Comparison of ENCODE assay signal across 33 cellular contexts in the genomic region with DNA sequence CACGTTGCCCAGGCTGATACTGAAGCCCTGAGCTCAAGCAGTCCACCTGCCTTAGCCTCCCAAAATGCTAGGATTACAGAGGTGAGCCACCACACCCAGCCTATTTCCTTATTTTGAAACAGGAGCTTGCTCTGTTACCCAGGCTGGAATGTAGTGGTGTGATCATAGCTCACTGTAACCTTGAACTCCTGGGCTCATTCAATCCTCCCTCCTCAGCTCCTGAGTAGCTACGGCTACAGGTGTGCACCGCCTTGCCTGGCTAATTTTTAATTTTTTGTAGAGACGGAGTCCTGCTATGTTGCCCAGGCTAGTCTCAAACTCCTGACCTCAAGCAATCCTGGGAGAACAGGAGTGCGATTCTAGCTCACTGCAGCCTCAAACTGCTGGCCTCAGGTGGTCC. TPM values are rescaled to one million over a fixed set of nuclear protein-coding genes. Genes with fewer than 3 reads are reported as not detected.
"Had no signal": no experiment of that assay in that cellular context is flagged by ENCODE, and none has a peak within 500 bp of the region (broad histone marks: within the 10 kb centered on the region; RNA-seq: fewer than 3 reads in every experiment).

No MANE protein-coding gene starts in this region.

- H3K27me3 ChIP-seq: neural progenitor cell, ovary, spleen, suprapubic skin, testis, tibial artery, transverse colon, upper lobe of right lung, uterus had no signal

- H3K36me3 ChIP-seq: neural progenitor cell, ovary, spleen, suprapubic skin, tibial artery, transverse colon, upper lobe of right lung, uterus had no signal

- H3K36me3 Mint-ChIP-seq: natural killer cell; neural progenitor cell; stimulated activated memory B cell treated with anti-CD40 and anti-IgM and Interleukin-4, amounts not matched to agents 10 μg/mL and 1 μg/mL and 100 μg/mL, for 72 hours; type B pancreatic cell had no signal

- H2AFZ ChIP-seq: neural progenitor cell, parathyroid adenoma had no signal

- H3K9ac ChIP-seq: neural progenitor cell, parathyroid adenoma had no signal

- DNase-seq: natural killer cell; occipital lobe; ovary; posterior cingulate gyrus; psoas muscle; right cardiac atrium; spleen; stimulated activated CD4-positive, alpha-beta T cell treated with anti-CD3 and anti-CD28 coated beads, Interleukin-12 subunit alpha, Interleukin-12 subunit beta, amount 100 ng/mL, for 4 hours; stimulated activated CD4-positive, alpha-beta T cell treated with anti-CD3 and anti-CD28 coated beads, Interleukin-1b, Interleukin-23, amount 100 ng/mL, for 48 hours; stimulated activated CD4-positive, alpha-beta T cell treated with anti-CD3 and anti-CD28 coated beads, Interleukin-4, amount 100 ng/mL, for 1 hour; stimulated activated CD4-positive, alpha-beta T cell treated with anti-CD3 and anti-CD28 coated beads, Interleukin-4, amount 100 ng/mL, for 4 hours; stimulated activated CD8-positive, alpha-beta memory T cell treated with anti-CD3 and anti-CD28 coated beads, Interleukin-4, amount 100 ng/mL, for 48 hours; stimulated activated naive CD4-positive, alpha-beta T cell; stimulated activated naive CD8-positive, alpha-beta T cell treated with anti-CD3 and anti-CD28 coated beads, Interleukin-15, amount 100 ng/mL, for 72 hours; stimulated activated naive CD8-positive, alpha-beta T cell treated with anti-CD3 and anti-CD28 coated beads, Interleukin-15, Interleukin-2, amounts not matched to agents 100 U/mL and 50 U/mL, for 24 hours; substantia nigra; testis; tibial artery; transverse colon; upper lobe of right lung; uterus had no signal

- H3K9me3 Mint-ChIP-seq: natural killer cell; stimulated activated naive CD8-positive, alpha-beta T cell treated with anti-CD3 and anti-CD28 coated beads, Interleukin-15, amount 100 ng/mL, for 72 hours; type B pancreatic cell had no signal

- H3K4me3 ChIP-seq: neural progenitor cell, ovary, psoas muscle, skin epidermis, smooth muscle cell, spleen, suprapubic skin, testis, tibial artery, transverse colon, upper lobe of right lung, uterus had no signal

- H3K79me2 ChIP-seq: parathyroid adenoma had no signal

- ATAC-seq: natural killer cell; right cardiac atrium; sciatic nerve; stimulated activated memory B cell treated with anti-CD40 and anti-IgM and Interleukin-4, amounts not matched to agents 10 μg/mL and 1 μg/mL and 100 μg/mL, for 72 hours; stimulated activated naive CD8-positive, alpha-beta T cell treated with anti-CD3 and anti-CD28 coated beads, Interleukin-15, amount 100 ng/mL, for 72 hours; stimulated activated naive CD8-positive, alpha-beta T cell treated with anti-CD3 and anti-CD28 coated beads, Interleukin-15, Interleukin-2, amounts not matched to agents 100 U/mL and 50 U/mL, for 24 hours; upper lobe of right lung had no signal

- H3K9me3 ChIP-seq: ovary, psoas muscle, suprapubic skin, testis, tibial artery, transverse colon, upper lobe of right lung, uterus had no signal

- H3K4me2 ChIP-seq: neural progenitor cell, smooth muscle cell had no signal

- H3K4me1 ChIP-seq: neural progenitor cell, parathyroid adenoma, spleen, suprapubic skin, testis, tibial artery, transverse colon, upper lobe of right lung, uterus had no signal

- H3K27ac ChIP-seq: neural progenitor cell, ovary, parathyroid adenoma, skin epidermis, spleen, suprapubic skin, testis, tibial artery, upper lobe of right lung, uterus had no signal

- H3K27ac Mint-ChIP-seq: natural killer cell; nephron; neural progenitor cell; progenitor cell of endocrine pancreas; stimulated activated memory B cell treated with anti-CD40 and anti-IgM and Interleukin-4, amounts not matched to agents 10 μg/mL and 1 μg/mL and 100 μg/mL, for 72 hours; stimulated activated naive CD8-positive, alpha-beta T cell treated with anti-CD3 and anti-CD28 coated beads, Interleukin-15, amount 100 ng/mL, for 72 hours; type B pancreatic cell had no signal

RNA-seq across cellular contexts. Expression of a gene that starts 11.7 kb away (rescaled TPM):
- total RNA-seq: natural killer cell, occipital lobe, osteoblast, progenitor cell of endocrine pancreas, renal cortical epithelial cell, right cardiac atrium, sciatic nerve, smooth muscle cell, spleen, suprapubic skin, testis, transverse colon, upper lobe of right lung had no signal

RNA-seq across cellular contexts. Expression of a gene that starts 31.9 kb away (rescaled TPM):
- total RNA-seq: natural killer cell had no signal
